In the genomic region with DNA sequence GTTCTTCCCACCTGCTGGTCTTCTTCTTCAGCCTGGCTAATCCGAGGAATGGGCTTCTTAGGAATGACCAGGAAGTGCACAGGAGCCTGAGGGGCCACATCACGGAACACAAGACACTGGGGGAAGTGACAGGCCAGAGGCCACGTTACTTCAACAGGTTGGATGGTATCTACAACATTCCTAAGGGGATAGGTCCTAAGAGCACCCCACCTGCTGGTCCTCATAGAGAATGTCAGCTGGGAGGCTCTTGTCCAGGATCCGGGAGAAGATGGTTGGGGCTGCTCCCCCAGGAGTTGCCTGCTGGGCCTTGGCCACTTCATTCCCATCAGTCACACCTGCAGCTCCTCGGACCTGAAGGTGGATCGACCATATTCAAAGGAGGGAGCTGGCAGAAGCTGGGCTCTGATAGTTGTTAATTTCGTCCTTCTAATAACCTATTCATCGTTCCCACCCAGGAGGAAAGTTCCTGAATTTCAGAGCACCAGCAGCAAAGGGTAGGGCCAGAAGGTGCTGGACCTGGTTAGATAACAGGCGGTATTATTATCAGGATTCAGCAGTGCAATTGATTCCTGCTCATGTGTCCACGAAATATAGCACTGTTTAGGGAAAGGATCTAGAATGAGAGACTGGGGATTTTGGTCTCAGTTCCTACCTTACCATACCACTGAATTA, we compare ENCODE assay signal across 8 cellular contexts. TPM values are rescaled to one million over a fixed set of nuclear protein-coding genes. Genes with fewer than 3 reads are reported as not detected.
DNase-seq lines count a peak whose midpoint lies in the region; ATAC-seq, FAIRE-seq and TF ChIP-seq lines count a peak whose summit lies in the region.

No MANE protein-coding gene starts in this region.

- no peaks in the 10 kb centered on the region for H3K36me3 Mint-ChIP-seq in stimulated activated naive CD8-positive, alpha-beta T cell treated with anti-CD3 and anti-CD28 coated beads, Interleukin-15, Interleukin-2, amounts not matched to agents 100 ng/mL and 50 ng/mL, for 24 hours (ENCODE audit: low read depth)
- peaks cover 3% of the 10 kb centered on the region for H3K36me3 Mint-ChIP-seq in T-cell

- H3K4me3 Mint-ChIP-seq in stimulated activated naive CD8-positive, alpha-beta T cell treated with anti-CD3 and anti-CD28 coated beads, Interleukin-15, Interleukin-2, amounts not matched to agents 100 ng/mL and 50 ng/mL, for 24 hours: peak overlapping the region; percentile 94
- peak overlapping the region; percentile 84 to 97 (median 96) for H3K4me3 Mint-ChIP-seq in T-cell

- H3K4me3 ChIP-seq in skin epidermis: no peak overlapping the region

- peaks cover 52% of the 10 kb centered on the region for H3K4me1 Mint-ChIP-seq in stimulated activated naive CD8-positive, alpha-beta T cell treated with anti-CD3 and anti-CD28 coated beads, Interleukin-15, Interleukin-2, amounts not matched to agents 100 ng/mL and 50 ng/mL, for 24 hours (ENCODE audit: low read depth)
- H3K4me1 Mint-ChIP-seq in T-cell: peaks cover 35 to 43% (median 37%) of the 10 kb centered on the region in 3 donors

- no peak for ATAC-seq in stimulated activated naive CD8-positive, alpha-beta T cell treated with anti-CD3 and anti-CD28 coated beads, Interleukin-15, Interleukin-2, amounts not matched to agents 100 U/mL and 50 U/mL, for 24 hours
- ATAC-seq in T-cell (replicated peaks in 1 of 4) (no peak), HG03159 (IDR thresholded peaks at IDR 0.05; ENCODE audit: unreplicated experiment) (no peak)

- no peak for DNase-seq in stimulated activated naive CD8-positive, alpha-beta T cell treated with anti-CD3 and anti-CD28 coated beads, Interleukin-15, Interleukin-2, amounts not matched to agents 100 U/mL and 50 U/mL, for 24 hours
- DNase-seq in T-cell (no peak), glomerular visceral epithelial cell (ENCODE audit: extremely low spot score) (peak; percentile 61), GDM1 (lab: John Stamatoyannopoulos, UW) (no peak), D721Med (ENCODE audit: insufficient read length, low spot score) (no peak)

- no peaks in the 10 kb centered on the region for H3K27me3 Mint-ChIP-seq in stimulated activated naive CD8-positive, alpha-beta T cell treated with anti-CD3 and anti-CD28 coated beads, Interleukin-15, Interleukin-2, amounts not matched to agents 100 ng/mL and 50 ng/mL, for 24 hours
- no peaks in the 10 kb centered on the region for H3K27me3 Mint-ChIP-seq in T-cell

- POLR2A ChIA-PET in T-cell (lab: Charles Lee): no interaction called here

- H3K9me3 Mint-ChIP-seq in stimulated activated naive CD8-positive, alpha-beta T cell treated with anti-CD3 and anti-CD28 coated beads, Interleukin-15, Interleukin-2, amounts not matched to agents 100 ng/mL and 50 ng/mL, for 24 hours: no peaks in the 10 kb centered on the region
- H3K9me3 Mint-ChIP-seq in T-cell: no peaks in the 10 kb centered on the region

- CTCF ChIA-PET in T-cell (lab: Charles Lee): interaction anchor here in 1 of 2 donors (1.1 to 1.2 kb wide), 2 partner anchors 22 to 81 kb away, joined by 3 to 5 read pairs; partner anchors contain the start of genes CREB3 and TLN1

- no peak for TF ChIP-seq CTCF in D721Med (IDR thresholded peaks at IDR 0.05; ENCODE audit: insufficient read depth, missing control alignments)

- FAIRE-seq in D721Med (lab: Jason Lieb, UNC): no peak

- H3K27ac Mint-ChIP-seq in stimulated activated naive CD8-positive, alpha-beta T cell treated with anti-CD3 and anti-CD28 coated beads, Interleukin-15, Interleukin-2, amounts not matched to agents 100 ng/mL and 50 ng/mL, for 24 hours: peak overlapping the region; percentile 84
- H3K27ac Mint-ChIP-seq in T-cell: peak overlapping the region in 1 of 2 donors; percentile 58

- peak overlapping the region in 11 of 21 experiments; percentile 81 to 99 (median 92) for H3K27ac ChIP-seq in skin epidermis

RNA-seq across cellular contexts. Expression of gene HINT2, which starts 1.3 kb away (rescaled TPM):
- total RNA-seq in T-cell: 10 to 100 TPM; 15.4 to 30.3 (median 28.5) TPM

RNA-seq across cellular contexts. Expression of gene SPAG8, which starts 1.5 kb away (rescaled TPM):
- 1 to 10 TPM; 2.8 to 7.1 (median 3.8) TPM for total RNA-seq in T-cell

RNA-seq across cellular contexts. Expression of gene FAM221B, which starts 15.0 kb away (rescaled TPM):
- not detected for total RNA-seq in T-cell

RNA-seq across cellular contexts. Expression of gene TMEM8B, which starts 15.5 kb away (rescaled TPM):
- total RNA-seq in T-cell: 10 to 100 TPM in 2 of 5 donors, 1 to 10 TPM in 3; 6.5 to 11.9 (median 7.3) TPM

RNA-seq across cellular contexts. Expression of gene NPR2, which starts 22.2 kb away (rescaled TPM):
- total RNA-seq in T-cell: 10 to 100 TPM in 3 of 5 donors, 1 to 10 TPM in 2; 5.9 to 10.9 (median 10.5) TPM
